Comparison of ENCODE assay signal across 5 cellular contexts in genomic region chr15:42491540-42492225, GRCh38. TPM values are rescaled to one million over a fixed set of nuclear protein-coding genes. Genes with fewer than 3 reads are reported as not detected.
DNase-seq lines count a peak whose midpoint lies in the region; TF ChIP-seq lines count a peak whose summit lies in the region.

No MANE protein-coding gene starts in this region.

- H3K36me3 ChIP-seq in effector memory CD4-positive, alpha-beta T cell (ENCODE audit: control insufficient read depth, insufficient read depth, low read length) = no peaks in the 10 kb centered on the region
- H3K36me3 ChIP-seq in skeletal muscle satellite cell (ENCODE audit: insufficient read depth, low read length) = peaks cover 3% of the 10 kb centered on the region

- H3K9ac ChIP-seq in skeletal muscle satellite cell (ENCODE audit: low read depth, low read length) = peak overlapping the region; percentile 95

- peak overlapping the region; percentile 97 for H3K4me2 ChIP-seq in skeletal muscle satellite cell (ENCODE audit: low read length)

- peaks cover 7% of the 10 kb centered on the region for H3K4me1 ChIP-seq in effector memory CD4-positive, alpha-beta T cell (ENCODE audit: control insufficient read depth, insufficient read depth, low read length, poor library complexity, severe bottlenecking)
- H3K4me1 ChIP-seq in skeletal muscle satellite cell (ENCODE audit: control insufficient read depth, insufficient read depth, low read length) = peaks cover 31% of the 10 kb centered on the region

- H3K27ac ChIP-seq in effector memory CD4-positive, alpha-beta T cell (ENCODE audit: insufficient read depth, low read length, poor library complexity, severe bottlenecking) = peak overlapping the region; percentile 77

- no peaks in the 10 kb centered on the region for H3K9me3 ChIP-seq in effector memory CD4-positive, alpha-beta T cell (ENCODE audit: control insufficient read depth, low read length)
- no peaks in the 10 kb centered on the region for H3K9me3 ChIP-seq in skeletal muscle satellite cell (replicated peaks; ENCODE audit: low read length)

- no peaks in the 10 kb centered on the region for H3K27me3 ChIP-seq in effector memory CD4-positive, alpha-beta T cell (replicated peaks; ENCODE audit: control insufficient read depth, insufficient read depth, low read length, poor library complexity, severe bottlenecking)
- no peaks in the 10 kb centered on the region for H3K27me3 ChIP-seq in skeletal muscle satellite cell (ENCODE audit: control insufficient read depth, insufficient read depth, low read length)

- TF ChIP-seq CTCF in NB4 (IDR thresholded peaks at IDR 0.05; ENCODE audit: low read depth, low read length) (no peak), GM13977 (IDR thresholded peaks at IDR 0.05; ENCODE audit: extremely low read depth, insufficient read depth, missing control alignments) (no peak)

- TF ChIP-seq POLR2A in NB4 (IDR thresholded peaks at IDR 0.05; ENCODE audit: extremely low read depth, insufficient read length) = no peak

- in situ Hi-C loops in GM13977 (cut with MboI; ENCODE audit: low pct_unique_long_range_greater_than_20kb, low sequenced_read_pairs, unreplicated experiment) = no loop called here

- H3K4me3 ChIP-seq in NB4 (ENCODE audit: low read depth, low read length) (peak overlapping the region; percentile 81), skeletal muscle satellite cell (ENCODE audit: low read length) (peak overlapping the region; percentile 96)
- peak overlapping the region; percentile 90 for H3K4me3 ChIP-seq in effector memory CD4-positive, alpha-beta T cell (ENCODE audit: insufficient read depth, low read depth, low read length, poor library complexity, severe bottlenecking)

- DNase-seq in NB4 (ENCODE audit: low read depth) (no peak), NCI-H524 (lab: John Stamatoyannopoulos, UW) (no peak), GM13977 (ENCODE audit: low spot score) (no peak)
- DNase-seq in effector memory CD4-positive, alpha-beta T cell = no peak

RNA-seq across cellular contexts. Expression of gene ZNF106, which starts 0.7 kb away (rescaled TPM):
- 61.8 and 72.5 TPM in 2 replicates for total RNA-seq in skeletal muscle satellite cell (2012; rRNA removed)

RNA-seq across cellular contexts. Expression of gene SNAP23, which starts 3.8 kb away (rescaled TPM):
- 57.9 and 83.1 TPM in 2 replicates for total RNA-seq in skeletal muscle satellite cell (2012; rRNA removed)

RNA-seq across cellular contexts. Expression of gene LRRC57, which starts 56.9 kb away (rescaled TPM):
- total RNA-seq in skeletal muscle satellite cell (2012; rRNA removed) = 9.1 and 9.6 TPM in 2 replicates

RNA-seq across cellular contexts. Expression of gene HAUS2, which starts 57.0 kb away (rescaled TPM):
- 25.1 and 29.2 TPM in 2 replicates for total RNA-seq in skeletal muscle satellite cell (2012; rRNA removed)
